1 cellular context compared by ENCODE assay signal in genomic region chr11:68650801-68651200, GRCh38.
TF ChIP-seq lines count a peak whose summit lies in the region.

No MANE protein-coding gene starts in this region.

TF ChIP-seq in H1, 55 proteins besides CTCF, POLR2A, EP300 and RAD21:
- TF ChIP-seq PHF8 (conservative IDR thresholded peaks at IDR 0.05; ENCODE audit: low read depth, low read length) (no peak), TAF1 (IDR thresholded peaks at IDR 0.05; ENCODE audit: low read depth, low read length) (no peak), MAFK (IDR thresholded peaks at IDR 0.05; ENCODE audit: low read depth, low read length) (no peak), NANOG (IDR thresholded peaks at IDR 0.05; ENCODE audit: insufficient read depth, low read depth, low read length, poor library complexity, severe bottlenecking) (no peak), TEAD4 (IDR thresholded peaks at IDR 0.05; ENCODE audit: low read depth, low read length) (no peak), JUND (IDR thresholded peaks at IDR 0.05; ENCODE audit: low read length) (no peak), USF2 (IDR thresholded peaks at IDR 0.05; ENCODE audit: low read length) (no peak), SIN3A (conservative IDR thresholded peaks at IDR 0.05 in 1 of 2, IDR thresholded peaks at IDR 0.05 in 1 of 2; ENCODE audit: low read depth in 1 of 2, low read length in 2 of 2) (no peak), RBBP5 (IDR thresholded peaks at IDR 0.05; ENCODE audit: borderline replicate concordance, low read depth, low read length) (no peak), CHD2 (IDR thresholded peaks at IDR 0.05; ENCODE audit: low read length) (no peak), YY1 (IDR thresholded peaks at IDR 0.05; ENCODE audit: low read depth, low read length) (no peak)
